In the genomic region with DNA sequence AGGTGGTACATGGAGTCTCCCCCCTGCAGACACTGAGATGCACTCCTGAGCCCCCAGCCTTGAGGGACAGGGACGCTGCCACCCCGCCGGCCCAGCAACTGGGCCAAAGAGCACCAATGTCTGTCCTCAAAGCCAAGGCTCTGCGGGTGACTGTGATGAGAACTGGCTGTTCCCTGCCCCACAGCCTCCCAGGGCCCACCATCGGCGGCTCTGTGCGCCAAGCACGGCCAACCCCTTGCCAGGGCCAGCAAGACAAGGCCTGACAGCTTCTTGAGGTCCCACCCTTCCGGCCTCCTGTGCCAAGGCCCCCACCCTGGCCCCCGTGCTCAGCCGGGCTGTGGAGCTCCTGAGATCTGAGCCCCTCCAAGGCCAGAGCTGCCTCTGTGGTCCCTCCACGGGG, we compare ENCODE assay signal across 32 cellular contexts. TPM values are rescaled to one million over a fixed set of nuclear protein-coding genes. Genes with fewer than 3 reads are reported as not detected.
"Had no signal": no experiment of that assay in that cellular context is flagged by ENCODE, and none has a peak within 500 bp of the region (broad histone marks: within the 10 kb centered on the region; RNA-seq: fewer than 3 reads in every experiment).

No MANE protein-coding gene starts in this region.

- H3K4me3 ChIP-seq: ascending aorta, breast epithelium, cardiac muscle cell, esophagus muscularis mucosa, gastrocnemius medialis, heart left ventricle had no signal

- DNase-seq: activated CD4-positive, alpha-beta memory T cell treated with anti-CD3 and anti-CD28 coated beads, Interleukin-2, amount 10 ng/mL, durations not matched to agents 7 days and 5 days; activated CD4-positive, alpha-beta T cell treated with anti-CD3 and anti-CD28 coated beads for 36 hours; activated CD4-positive, alpha-beta T cell treated with anti-CD3 and anti-CD28 coated beads, Interleukin-2, amount 10 ng/mL, durations not matched to agents 7 days and 5 days; activated CD4-positive, alpha-beta T cell treated with anti-CD3 and anti-CD28 coated beads, Interleukin-2, amount 50 U/mL, for 4 hours; activated CD4-positive, CD25-positive, alpha-beta regulatory T cell; activated CD4-positive, CD25-positive, alpha-beta regulatory T cell treated with anti-CD3 and anti-CD28 coated beads, Interleukin-2, amount 50 U/mL, for 72 hours; activated CD8-positive, alpha-beta memory T cell treated with anti-CD3 and anti-CD28 coated beads, Interleukin-2, amount 50 U/mL, for 48 hours; activated gamma-delta T cell; activated naive CD4-positive, alpha-beta T cell; activated naive CD4-positive, alpha-beta T cell treated with anti-CD3 and anti-CD28 coated beads, Interleukin-2, amount 10 ng/mL, durations not matched to agents 7 days and 5 days; activated naive CD8-positive, alpha-beta T cell treated with anti-CD3 and anti-CD28 coated beads, Interleukin-2, amount 10 ng/mL, durations not matched to agents 7 days and 5 days; activated T-cell treated with anti-CD3 and anti-CD28 coated beads for 4 hours; activated T-cell treated with anti-CD3 and anti-CD28 coated beads, Interleukin-2, amount 50 U/mL, for 24 hours; activated T-cell treated with anti-CD3 and anti-CD28 coated beads, Interleukin-2, amount 50 U/mL, for 72 hours; cortex of kidney; dermis blood vessel endothelial cell; effector CD4-positive, alpha-beta T cell; effector memory CD8-positive, alpha-beta T cell; erythroblast; foreskin keratinocyte; gastrocnemius medialis; glutamatergic neuron; heart left ventricle; T-helper 1 cell; T-helper 17 cell; T1000 had no signal

- H3K27ac ChIP-seq: ascending aorta, breast epithelium, cardiac muscle cell, esophagus muscularis mucosa, foreskin keratinocyte, heart left ventricle had no signal

- ATAC-seq: activated CD4-positive, alpha-beta T cell treated with anti-CD3 and anti-CD28 coated beads for 36 hours; activated naive CD4-positive, alpha-beta T cell treated with anti-CD3 and anti-CD28 coated beads, Interleukin-2, amount 50 U/mL, for 72 hours; activated T-cell treated with anti-CD3 and anti-CD28 coated beads, Interleukin-2, amount 50 U/mL, for 72 hours; effector memory CD8-positive, alpha-beta T cell; foreskin keratinocyte; gastrocnemius medialis; heart left ventricle; T-helper 17 cell had no signal

- H3K9me3 ChIP-seq: ascending aorta, breast epithelium, esophagus muscularis mucosa, gastrocnemius medialis, heart left ventricle had no signal

- H3K4me1 ChIP-seq: ascending aorta, breast epithelium had no signal

- H3K36me3 ChIP-seq: ascending aorta, breast epithelium, cardiac muscle cell, gastrocnemius medialis had no signal

- H3K27me3 ChIP-seq: ascending aorta, breast epithelium, cardiac muscle cell, gastrocnemius medialis, heart left ventricle had no signal

RNA-seq across cellular contexts. Expression of a gene that starts 34.2 kb away (rescaled TPM):
- total RNA-seq: activated CD4-positive, alpha-beta memory T cell treated with anti-CD3 and anti-CD28 coated beads, Interleukin-2, amount 10 ng/mL, durations not matched to agents 7 days and 5 days; activated CD4-positive, alpha-beta T cell treated with anti-CD3 and anti-CD28 coated beads for 36 hours; activated CD4-positive, alpha-beta T cell treated with anti-CD3 and anti-CD28 coated beads, Interleukin-2, amount 10 ng/mL, durations not matched to agents 7 days and 5 days; activated naive CD4-positive, alpha-beta T cell treated with anti-CD3 and anti-CD28 coated beads, Interleukin-2, amount 50 U/mL, for 72 hours; activated naive CD8-positive, alpha-beta T cell treated with anti-CD3 and anti-CD28 coated beads, Interleukin-2, amount 10 ng/mL, durations not matched to agents 7 days and 5 days; activated T-cell treated with anti-CD3 and anti-CD28 coated beads, Interleukin-2, amount 50 U/mL, for 72 hours; ascending aorta; breast epithelium; cardiac muscle cell; chondrocyte; dermis blood vessel endothelial cell; esophagus muscularis mucosa; foreskin keratinocyte; gastrocnemius medialis; heart left ventricle; T-helper 17 cell had no signal
